ENCODE assay signal across 16 cellular contexts in the genomic region with DNA sequence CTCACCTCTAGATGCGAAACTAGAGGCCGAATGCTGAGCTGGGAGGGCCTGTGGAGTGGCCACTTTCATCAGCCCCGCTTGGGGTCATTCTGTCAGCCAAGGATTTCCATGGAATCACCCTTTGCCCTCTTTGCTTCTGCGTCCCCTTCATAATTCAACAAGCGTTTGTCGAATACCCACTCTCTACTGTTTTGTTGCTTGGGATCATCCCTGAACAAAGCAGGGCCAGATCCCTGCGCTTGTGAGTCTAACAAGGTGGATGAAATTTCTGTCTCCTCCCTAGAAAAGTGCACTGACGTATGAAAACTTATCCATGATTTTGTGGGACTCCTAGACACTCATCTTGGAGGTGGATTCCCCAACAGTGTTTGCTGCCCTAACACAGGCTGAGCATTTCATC. TPM values are rescaled to one million over a fixed set of nuclear protein-coding genes. Genes with fewer than 3 reads are reported as not detected.
DNase-seq lines count a peak whose midpoint lies in the region; ATAC-seq, FAIRE-seq and TF ChIP-seq lines count a peak whose summit lies in the region.
"Had no signal": no experiment of that assay in that cellular context is flagged by ENCODE, and none has a peak within 500 bp of the region (broad histone marks: within the 10 kb centered on the region; RNA-seq: fewer than 3 reads in every experiment).

No MANE protein-coding gene starts in this region.

- peak; percentile 69 for FAIRE-seq in HepG2 (lab: Jason Lieb, UNC)

- H3K4me1 Mint-ChIP-seq in immature natural killer cell: peaks cover 52 to 55% of the 10 kb centered on the region in 2 donors
- peaks cover 26 to 40% of the 10 kb centered on the region in 2 donors for H3K4me1 Mint-ChIP-seq in stimulated activated naive B cell treated with anti-CD40 and anti-IgM and Interleukin-4, amounts not matched to agents 10 μg/mL and 1 μg/mL and 100 μg/mL, for 72 hours

- ATAC-seq in HepG2: peak; percentile 50
- no peak for ATAC-seq in right lobe of liver
- no peak for ATAC-seq in stimulated activated naive B cell treated with anti-CD40 and anti-IgM and Interleukin-4, amounts not matched to agents 10 μg/mL and 1 μg/mL and 100 μg/mL, for 72 hours (replicated peaks)
- ATAC-seq in HG03469 (IDR thresholded peaks at IDR 0.05; ENCODE audit: unreplicated experiment): no peak

- TF ChIP-seq EP300 in HepG2 (IDR thresholded peaks at IDR 0.05; ENCODE audit: low read depth in 2 of 2, low read length in 2 of 2): no peak
- no peak for TF ChIP-seq EP300 in HepG2 (CRISPR knock-in tag; IDR thresholded peaks at IDR 0.05; ENCODE audit: borderline replicate concordance)

- peak overlapping the region; percentile 0 to 62 (median 33); a peak in 4 of 6 replicates for H3K4me3 ChIP-seq in HepG2 (replicated peaks in 1 of 3; ENCODE audit: insufficient read depth in 1 of 3, low read depth in 2 of 3, low read length in 3 of 3)
- H3K4me3 ChIP-seq in right lobe of liver: no peak overlapping the region
- no peak overlapping the region for H3K4me3 ChIP-seq in OCI-LY3 (ENCODE audit: low read length)
- H3K4me3 ChIP-seq in testis: no peak overlapping the region

- H3K27ac ChIP-seq in HepG2 (ENCODE audit: extremely low read length, insufficient read depth, low read length) (no peak overlapping the region), right lobe of liver (no peak overlapping the region), OCI-LY3 (ENCODE audit: low read length) (peak overlapping the region; percentile 90; the same call in 1 of the 2 replicates), testis (no peak overlapping the region)
- H3K27ac ChIP-seq: epithelial cell of prostate, VCaP had no signal

- H3K9me3 Mint-ChIP-seq in immature natural killer cell: peaks cover 0 to 1% (median 0%) of the 10 kb centered on the region in 6 donors
- no peaks in the 10 kb centered on the region for H3K9me3 Mint-ChIP-seq in stimulated activated naive B cell treated with anti-CD40 and anti-IgM and Interleukin-4, amounts not matched to agents 10 μg/mL and 1 μg/mL and 100 μg/mL, for 72 hours

- TF ChIP-seq RAD21 in HepG2 (CRISPR knock-in tag; IDR thresholded peaks at IDR 0.05): no peak

- intact Hi-C loops in HepG2 (cut with micrococcal nuclease; ENCODE audit: unreplicated experiment): loop anchor here (5.0 to 10.0 kb wide), 2 partner anchors 189 to 257 kb away; partner anchors contain the start of gene MT2A
- intact Hi-C loops in right lobe of liver (cut with DNase I): no loop called here
- intact Hi-C loops in testis (cut with DNase I; ENCODE audit: low total_unique reads): no loop called here

- CTCF ChIA-PET in HepG2 (lab: Yijun Ruan, JAX; ENCODE audit: low intra/inter-chr PET ratio, low total read pairs): no interaction called here

- no peaks in the 10 kb centered on the region for H3K36me3 ChIP-seq in HepG2 (replicated peaks in 1 of 2; ENCODE audit: control insufficient read depth in 1 of 2, insufficient read depth in 2 of 2, low read length in 2 of 2)
- H3K36me3 ChIP-seq in right lobe of liver: no peaks in the 10 kb centered on the region
- no peaks in the 10 kb centered on the region for H3K36me3 ChIP-seq in OCI-LY3 (replicated peaks; ENCODE audit: low read depth, low read length)
- H3K36me3 ChIP-seq in testis (ENCODE audit: low read depth, missing control alignments): no peaks in the 10 kb centered on the region

- 10% methylated on average over 8 of the region's 8 CpGs for WGBS in HepG2 (ENCODE audit: low lambda C conversion rate)
- WGBS in right lobe of liver (ENCODE audit: insufficient coverage, low coverage, low lambda C conversion rate, missing lambda C conversion rate): 77% methylated on average over 5 of the region's 8 CpGs
- 92 to 93% methylated on average over 8 of the region's 8 CpGs for WGBS in testis, 2 donors

- H3K4me1 ChIP-seq in HepG2 (ENCODE audit: insufficient read depth, low read length): peaks cover 81% of the 10 kb centered on the region
- peaks cover 0 to 6% (median 0%) of the 10 kb centered on the region in 4 donors for H3K4me1 ChIP-seq in right lobe of liver
- peaks cover 60% of the 10 kb centered on the region for H3K4me1 ChIP-seq in OCI-LY3 (ENCODE audit: low read length)
- peaks cover 7% of the 10 kb centered on the region for H3K4me1 ChIP-seq in testis

- H3K4me2 ChIP-seq in HepG2 (ENCODE audit: low read depth, low read length) (peak overlapping the region; percentile 97), OCI-LY3 (ENCODE audit: low read length) (no peak overlapping the region)

- peak overlapping the region; percentile 46; the same call in 1 of the 2 replicates for H3K9ac ChIP-seq in HepG2 (ENCODE audit: insufficient read depth, low read depth, low read length)
- peak overlapping the region; percentile 59; the same call in 1 of the 2 replicates for H3K9ac ChIP-seq in OCI-LY3 (ENCODE audit: low read length)

- no peaks in the 10 kb centered on the region for H3K27me3 ChIP-seq in HepG2 (ENCODE audit: control insufficient read depth in 1 of 2, insufficient read depth in 2 of 2, low read length in 2 of 2)
- no peaks in the 10 kb centered on the region for H3K27me3 ChIP-seq in right lobe of liver
- no peaks in the 10 kb centered on the region for H3K27me3 ChIP-seq in OCI-LY3 (ENCODE audit: low read depth, low read length)
- H3K27me3 ChIP-seq in testis: no peaks in the 10 kb centered on the region

- peaks cover 2 to 13% (median 5%) of the 10 kb centered on the region in 3 donors for H3K27me3 Mint-ChIP-seq in immature natural killer cell (ENCODE audit: low read depth in 3 of 3)
- no peaks in the 10 kb centered on the region for H3K27me3 Mint-ChIP-seq in stimulated activated naive B cell treated with anti-CD40 and anti-IgM and Interleukin-4, amounts not matched to agents 10 μg/mL and 1 μg/mL and 100 μg/mL, for 72 hours
- H3K27me3 Mint-ChIP-seq: naive B cell had no signal

- H3K79me2 ChIP-seq in HepG2 (ENCODE audit: insufficient read depth, low read length): no peaks in the 10 kb centered on the region
- H3K79me2 ChIP-seq in OCI-LY3 (ENCODE audit: low read length): no peaks in the 10 kb centered on the region

- BruUV-seq in HepG2 (replicated peaks; lab: Mats Ljungman, UMichigan): no TSS peak

- H2AFZ ChIP-seq in HepG2 (ENCODE audit: low read length) (peak overlapping the region; percentile 5), OCI-LY3 (ENCODE audit: low read depth, low read length) (no peak overlapping the region)

- in situ Hi-C loops in HepG2 (cut with HindIII; ENCODE audit: extremely low pct_ligation_motif_present, low pct_unique_long_range_greater_than_20kb): no loop called here

- peak overlapping the region; percentile 23 to 96 (median 87) for H3K27ac Mint-ChIP-seq in immature natural killer cell
- peak overlapping the region; percentile 15 for H3K27ac Mint-ChIP-seq in stimulated activated naive B cell treated with anti-CD40 and anti-IgM and Interleukin-4, amounts not matched to agents 10 μg/mL and 1 μg/mL and 100 μg/mL, for 72 hours

- TF ChIP-seq CTCF in HepG2 (CRISPR knock-in tag; IDR thresholded peaks at IDR 0.05) (no peak), right lobe of liver (IDR thresholded peaks at IDR 0.05) (no peak), OCI-LY3 (IDR thresholded peaks at IDR 0.05; ENCODE audit: low read depth, low read length) (no peak), testis (IDR thresholded peaks at IDR 0.05) (no peak)

- H3K4me3 Mint-ChIP-seq in immature natural killer cell: peak overlapping the region in 4 of 5 donors; percentile 36 to 88 (median 56)
- H3K4me3 Mint-ChIP-seq in stimulated activated naive B cell treated with anti-CD40 and anti-IgM and Interleukin-4, amounts not matched to agents 10 μg/mL and 1 μg/mL and 100 μg/mL, for 72 hours: no peak overlapping the region

- no peaks in the 10 kb centered on the region for H3K36me3 Mint-ChIP-seq in immature natural killer cell
- no peaks in the 10 kb centered on the region for H3K36me3 Mint-ChIP-seq in stimulated activated naive B cell treated with anti-CD40 and anti-IgM and Interleukin-4, amounts not matched to agents 10 μg/mL and 1 μg/mL and 100 μg/mL, for 72 hours
- H3K36me3 Mint-ChIP-seq: naive B cell had no signal

- no peaks in the 10 kb centered on the region for H3K9me3 ChIP-seq in HepG2 (ENCODE audit: low read length)
- H3K9me3 ChIP-seq in right lobe of liver: no peaks in the 10 kb centered on the region
- no peaks in the 10 kb centered on the region for H3K9me3 ChIP-seq in OCI-LY3 (ENCODE audit: insufficient read depth, low read length)
- no peaks in the 10 kb centered on the region for H3K9me3 ChIP-seq in testis

- H4K20me1 ChIP-seq in HepG2 (ENCODE audit: insufficient read depth, low read length) (no peaks in the 10 kb centered on the region), OCI-LY3 (ENCODE audit: insufficient read depth, low read length) (no peaks in the 10 kb centered on the region)

- POLR2A ChIA-PET in HepG2 (lab: Yijun Ruan, JAX): interaction anchor here (0.7 to 4.3 kb wide), 5 partner anchors 11 to 71 kb away, joined by 3 to 28 read pairs (median 3); no protein-coding TSS in a partner anchor

- no peak for DNase-seq in HepG2 (ENCODE audit: low spot score)
- DNase-seq in right lobe of liver: no peak
- no peak for DNase-seq in immature natural killer cell
- no peak for DNase-seq in stimulated activated naive B cell treated with anti-CD40 and anti-IgM and Interleukin-4, amounts not matched to agents 10 μg/mL and 1 μg/mL and 100 μg/mL, for 72 hours
- DNase-seq in EL: no peak
- DNase-seq in testis: no peak
- DNase-seq: activated CD8-positive, alpha-beta memory T cell treated with anti-CD3 and anti-CD28 coated beads, Interleukin-2, amount 50 U/mL, for 48 hours; activated naive CD4-positive, alpha-beta T cell; naive B cell; NCI-H2081 treated with DMSO at 0.1 percent for 48 hours; retina had no signal

- TF ChIP-seq POLR2A in HepG2 (IDR thresholded peaks at IDR 0.05; ENCODE audit: insufficient read depth in 1 of 2, low read depth in 2 of 2, low read length in 2 of 2) (no peak), right lobe of liver (IDR thresholded peaks at IDR 0.05) (no peak), testis (IDR thresholded peaks at IDR 0.05) (no peak)

RNA-seq across cellular contexts. Expression of gene SLC12A3, which starts 3.3 kb away (rescaled TPM):
- not detected in 2 replicates for total RNA-seq in HepG2 (2016; rRNA removed; fragmentation: Illumina TruSeq; extraction: Trizol)
- 0.35 TPM in 1 of 2 replicates, not detected in the other for total RNA-seq in HepG2 (2016; cell fraction: cytosol; rRNA removed; fragmentation: Illumina TruSeq; extraction: Trizol; ENCODE audit: low read depth)
- total RNA-seq in HepG2 (2016; cell fraction: insoluble cytoplasmic fraction; rRNA removed; fragmentation: Illumina TruSeq; extraction: Trizol): not detected in 2 replicates
- 0.07 and 0.40 TPM in 2 replicates for total RNA-seq in HepG2 (2016; cell fraction: membrane; rRNA removed; fragmentation: Illumina TruSeq; extraction: Trizol)
- total RNA-seq in HepG2 (2016; cell fraction: nucleus; rRNA removed; fragmentation: Illumina TruSeq; extraction: Trizol): not detected in 2 replicates
- 5.1 and 6.2 TPM in 2 replicates for polyA plus RNA-seq in HepG2 (2011; rRNA removed)
- polyA plus RNA-seq in HepG2 (2011; cell fraction: cytosol; rRNA removed): 1.6 and 1.7 TPM in 2 replicates
- polyA plus RNA-seq in HepG2 (2011; cell fraction: nucleus; rRNA removed): 21.0 and 30.1 TPM in 2 replicates
- polyA plus RNA-seq in HepG2 (2012): 1.9 and 3.9 TPM in 2 replicates
- not detected in 2 replicates for polyA plus RNA-seq in HepG2 (2016; cell fraction: cytosol; fragmentation: Illumina TruSeq; extraction: Trizol; ENCODE audit: low read depth)
- polyA plus RNA-seq in HepG2 (2016; cell fraction: insoluble cytoplasmic fraction; fragmentation: Illumina TruSeq; extraction: Trizol; ENCODE audit: low read depth): not detected in 2 replicates
- polyA plus RNA-seq in HepG2 (2016; cell fraction: membrane; fragmentation: Illumina TruSeq; extraction: Trizol; ENCODE audit: low read depth): not detected in 2 replicates
- polyA plus RNA-seq in HepG2 (2016; cell fraction: nucleus; fragmentation: Illumina TruSeq; extraction: Trizol; ENCODE audit: insufficient read depth, low read depth): not detected in 2 replicates
- polyA minus RNA-seq in HepG2 (2011; rRNA and poly(A)+ RNA removed; ENCODE audit: low replicate concordance): 8.9 and 232 TPM in 2 replicates
- polyA minus RNA-seq in HepG2 (2011; cell fraction: cytosol; rRNA and poly(A)+ RNA removed): 2.2 and 2.3 TPM in 2 replicates
- 7.0 and 7.5 TPM in 2 replicates for polyA minus RNA-seq in HepG2 (2011; cell fraction: nucleus; rRNA and poly(A)+ RNA removed)
- total RNA-seq in right lobe of liver: not detected
- under 1 TPM in 1 of 3 donors, not detected in 2; 0.51 TPM for polyA plus RNA-seq in immature natural killer cell
- total RNA-seq in testis: 1 to 10 TPM in 1 of 2 donors, under 1 TPM in 1; 0.16 to 1.1 TPM
- 0.16 TPM for polyA plus RNA-seq in testis (ENCODE audit: insufficient read depth, low read depth, low replicate concordance)
- polyA plus RNA-seq: liver had no signal

Comparison
In these comparisons a context has a peak if more than half of its experiments do, and no peak if none do; other contexts are left out.
1. H3K4me3 ChIP-seq: peak in HepG2 (3 of 3); none in right lobe of liver (0 of 3), OCI-LY3 (single experiment) and testis (0 of 2).
2. H3K4me3 Mint-ChIP-seq: peak in immature natural killer cell (4 of 5); none in stimulated activated naive B cell treated with anti-CD40 and anti-IgM and Interleukin-4, amounts not matched to agents 10 μg/mL and 1 μg/mL and 100 μg/mL, for 72 hours (0 of 2).